Comparison of ENCODE assay signal across 27 cellular contexts in the genomic region with DNA sequence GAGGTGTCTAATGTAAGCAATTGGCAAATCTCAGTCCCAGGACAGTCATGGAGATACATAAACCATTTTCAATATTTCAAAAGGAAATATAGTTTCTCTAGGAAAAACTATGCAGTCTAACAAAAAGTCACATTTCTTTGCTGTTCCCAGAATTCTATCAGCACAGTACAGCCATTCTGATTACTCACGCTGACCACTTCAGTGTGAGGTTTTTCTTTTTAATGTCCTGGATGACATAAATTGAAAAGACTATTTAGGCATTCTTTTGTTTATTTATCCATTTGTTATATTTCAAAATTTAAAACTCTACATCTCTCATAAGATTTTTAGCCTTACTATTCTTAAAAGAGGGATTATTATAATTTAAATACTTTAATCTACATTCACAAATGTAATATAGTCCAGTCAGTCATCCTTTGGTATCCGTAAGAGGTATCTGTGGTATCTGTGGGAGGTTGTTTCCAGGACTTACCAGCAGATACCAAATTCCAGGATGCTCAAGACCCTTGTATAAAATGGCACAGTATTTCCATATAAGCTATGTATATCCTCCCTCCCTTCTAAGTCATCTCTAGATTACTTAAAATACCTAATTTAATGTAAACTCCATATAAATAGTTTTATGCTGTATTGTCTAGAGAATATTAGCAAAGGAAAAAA.
"Had no signal": no experiment of that assay in that cellular context is flagged by ENCODE, and none has a peak within 500 bp of the region (broad histone marks: within the 10 kb centered on the region; RNA-seq: fewer than 3 reads in every experiment).

No MANE protein-coding gene starts in this region.

- H3K27ac Mint-ChIP-seq: dendritic cell treated with granulocyte-macrophage colony-stimulating factor and Interleukin-4, amounts not matched to agents 40 ng/mL and 50 ng/mL, for 4 days; endodermal cell; naive thymus-derived CD4-positive, alpha-beta T cell; nephron progenitor cell; stimulated activated naive CD8-positive, alpha-beta T cell treated with anti-CD3 and anti-CD28 coated beads, Interleukin-15, amount 100 ng/mL, for 72 hours had no signal

- H3K27me3 ChIP-seq: colonic mucosa, foreskin keratinocyte, gastroesophageal sphincter, heart right ventricle, left lung, pancreas, spleen, suprapubic skin, transverse colon, upper lobe of right lung, uterus had no signal

- H3K4me3 ChIP-seq: colonic mucosa, gastroesophageal sphincter, heart right ventricle, left lung, pancreas, spleen, suprapubic skin, transverse colon, upper lobe of right lung, uterus had no signal

- H3K36me3 ChIP-seq: colonic mucosa, gastroesophageal sphincter, left lung, pancreas, spleen, suprapubic skin, transverse colon, upper lobe of right lung, uterus had no signal

- H3K27ac ChIP-seq: colonic mucosa, epithelial cell of prostate, foreskin keratinocyte, gastroesophageal sphincter, left lung, pancreas, spleen, suprapubic skin, transverse colon, upper lobe of right lung, uterus had no signal

- DNase-seq: colonic mucosa; effector CD8-positive, alpha-beta T cell; endodermal cell; foreskin keratinocyte; heart right ventricle; hippocampal formation; left cardiac atrium; left lung; mesenchymal stem cell; midbrain; naive thymus-derived CD4-positive, alpha-beta T cell; occipital lobe; pancreas; spleen; stimulated activated CD4-positive, alpha-beta T cell treated with anti-CD3 and anti-CD28 coated beads, Interleukin-15, amount 100 ng/mL, for 24 hours; stimulated activated CD4-positive, alpha-beta T cell treated with anti-CD3 and anti-CD28 coated beads, Interleukin-2, amount 100 ng/mL, for 48 hours; stimulated activated naive CD4-positive, alpha-beta T cell; stimulated activated naive CD8-positive, alpha-beta T cell treated with anti-CD3 and anti-CD28 coated beads, Interleukin-15, amount 100 ng/mL, for 72 hours; transverse colon; upper lobe of right lung; uterus had no signal

- H3K4me1 ChIP-seq: colonic mucosa, foreskin keratinocyte, gastroesophageal sphincter, spleen, upper lobe of right lung, uterus had no signal

- H3K27me3 Mint-ChIP-seq: dendritic cell treated with granulocyte-macrophage colony-stimulating factor and Interleukin-4, amounts not matched to agents 40 ng/mL and 50 ng/mL, for 4 days; stimulated activated naive CD8-positive, alpha-beta T cell treated with anti-CD3 and anti-CD28 coated beads, Interleukin-15, amount 100 ng/mL, for 72 hours had no signal

- H3K9me3 Mint-ChIP-seq: dendritic cell treated with granulocyte-macrophage colony-stimulating factor and Interleukin-4, amounts not matched to agents 40 ng/mL and 50 ng/mL, for 4 days; endodermal cell; nephron progenitor cell; stimulated activated naive CD8-positive, alpha-beta T cell treated with anti-CD3 and anti-CD28 coated beads, Interleukin-15, amount 100 ng/mL, for 72 hours had no signal

- H3K4me1 Mint-ChIP-seq: naive thymus-derived CD4-positive, alpha-beta T cell; stimulated activated naive CD8-positive, alpha-beta T cell treated with anti-CD3 and anti-CD28 coated beads, Interleukin-15, amount 100 ng/mL, for 72 hours had no signal

- H3K9me3 ChIP-seq: colonic mucosa, gastroesophageal sphincter, heart right ventricle, left lung, pancreas, spleen, suprapubic skin, transverse colon, upper lobe of right lung, uterus had no signal

- H3K4me3 Mint-ChIP-seq: dendritic cell treated with granulocyte-macrophage colony-stimulating factor and Interleukin-4, amounts not matched to agents 40 ng/mL and 50 ng/mL, for 4 days; endodermal cell; naive thymus-derived CD4-positive, alpha-beta T cell; nephron progenitor cell; stimulated activated naive CD8-positive, alpha-beta T cell treated with anti-CD3 and anti-CD28 coated beads, Interleukin-15, amount 100 ng/mL, for 72 hours had no signal

- FAIRE-seq: islet of Langerhans, pancreas had no signal
